ENCODE assay signal across 23 cellular contexts in genomic region chr19:33546656-33547055, GRCh38.
"Had no signal": no experiment of that assay in that cellular context is flagged by ENCODE, and none has a peak within 500 bp of the region (broad histone marks: within the 10 kb centered on the region; RNA-seq: fewer than 3 reads in every experiment).

No MANE protein-coding gene starts in this region.

- H3K27ac ChIP-seq: PC-9, RWPE1, SJCRH30, SK-N-MC had no signal

- FAIRE-seq: RCC 7860 had no signal

- DNase-seq: Kasumi-1, KG1, MG63, NCI-H1048, NCI-H1105, NCI-H1417 treated with DMSO at 0.1 percent for 48 hours, NCI-H1694 treated with DMSO at 0.1 percent for 48 hours, NCI-H187 treated with DMSO at 0.1 percent for 48 hours, NCI-H2029, NCI-H2171 treated with DMSO at 0.1 percent for 48 hours, NCI-H345, NCI-H446, NCI-H510A treated with DMSO at 0.1 percent for 48 hours, NCI-H524 treated with DMSO at 0.1 percent for 48 hours, NCI-H526 treated with DMSO at 0.1 percent for 48 hours, NCI-H774, PC-9, SHP77, SIG-M5, SJCRH30 had no signal

- H3K9me3 ChIP-seq: MG63, SJCRH30 had no signal

- H3K36me3 ChIP-seq: MG63, SJCRH30 had no signal

- H3K4me3 ChIP-seq: MG63, PC-9, SJCRH30, SK-N-MC had no signal

- H3K4me1 ChIP-seq: SJCRH30 had no signal

- H3K27me3 ChIP-seq: SJCRH30 had no signal
